30 cellular contexts compared by ENCODE assay signal in genomic region chr22:23261900-23262450, GRCh38.
"Had no signal": no experiment of that assay in that cellular context is flagged by ENCODE, and none has a peak within 500 bp of the region (broad histone marks: within the 10 kb centered on the region; RNA-seq: fewer than 3 reads in every experiment).

No MANE protein-coding gene starts in this region.

- H3K27me3 ChIP-seq: esophagus squamous epithelium, heart right ventricle, ovary, stomach, thyroid gland had no signal

- H3K27me3 Mint-ChIP-seq: activated CD4-positive, alpha-beta memory T cell treated with anti-CD3 and anti-CD28 coated beads, Interleukin-2, amount 10 ng/mL, durations not matched to agents 7 days and 5 days; activated CD4-positive, alpha-beta T cell treated with anti-CD3 and anti-CD28 coated beads, Interleukin-2, amount 10 ng/mL, durations not matched to agents 7 days and 5 days; activated naive CD4-positive, alpha-beta T cell treated with anti-CD3 and anti-CD28 coated beads, Interleukin-2, amount 10 ng/mL, durations not matched to agents 7 days and 5 days; activated T-cell treated with anti-CD3 and anti-CD28 coated beads, Interleukin-2, amount 50 U/mL, for 24 hours; stimulated activated memory B cell treated with anti-CD40 and anti-IgM and Interleukin-4, amounts not matched to agents 10 μg/mL and 1 μg/mL and 100 μg/mL, for 72 hours; T-helper 17 cell had no signal

- H3K4me3 Mint-ChIP-seq: activated CD4-positive, alpha-beta memory T cell treated with anti-CD3 and anti-CD28 coated beads, Interleukin-2, amount 10 ng/mL, durations not matched to agents 7 days and 5 days; activated CD4-positive, alpha-beta T cell treated with anti-CD3 and anti-CD28 coated beads, Interleukin-2, amount 10 ng/mL, durations not matched to agents 7 days and 5 days; activated naive CD4-positive, alpha-beta T cell treated with anti-CD3 and anti-CD28 coated beads, Interleukin-2, amount 10 ng/mL, durations not matched to agents 7 days and 5 days; activated T-cell treated with anti-CD3 and anti-CD28 coated beads, Interleukin-2, amount 50 U/mL, for 24 hours; nephron; stimulated activated memory B cell treated with anti-CD40 and anti-IgM and Interleukin-4, amounts not matched to agents 10 μg/mL and 1 μg/mL and 100 μg/mL, for 72 hours; T-helper 17 cell had no signal

- H3K27ac Mint-ChIP-seq: activated CD4-positive, alpha-beta memory T cell treated with anti-CD3 and anti-CD28 coated beads, Interleukin-2, amount 10 ng/mL, durations not matched to agents 7 days and 5 days; activated CD4-positive, alpha-beta T cell treated with anti-CD3 and anti-CD28 coated beads, Interleukin-2, amount 10 ng/mL, durations not matched to agents 7 days and 5 days; activated T-cell treated with anti-CD3 and anti-CD28 coated beads, Interleukin-2, amount 50 U/mL, for 24 hours; stimulated activated memory B cell treated with anti-CD40 and anti-IgM and Interleukin-4, amounts not matched to agents 10 μg/mL and 1 μg/mL and 100 μg/mL, for 72 hours; T-helper 17 cell had no signal

- DNase-seq: activated CD4-positive, alpha-beta memory T cell treated with anti-CD3 and anti-CD28 coated beads, Interleukin-2, amount 10 ng/mL, durations not matched to agents 7 days and 5 days; activated CD4-positive, alpha-beta T cell treated with anti-CD3 and anti-CD28 coated beads for 1 hour; activated CD4-positive, alpha-beta T cell treated with anti-CD3 and anti-CD28 coated beads, Interleukin-2, amount 10 ng/mL, durations not matched to agents 7 days and 5 days; activated CD8-positive, alpha-beta memory T cell treated with anti-CD3 and anti-CD28 coated beads, Interleukin-2, amount 50 U/mL, for 48 hours; activated gamma-delta T cell; activated naive CD4-positive, alpha-beta T cell treated with anti-CD3 and anti-CD28 coated beads, Interleukin-2, amount 10 ng/mL, durations not matched to agents 7 days and 5 days; activated T-cell treated with anti-CD3 and anti-CD28 coated beads, Interleukin-2, amount 50 U/mL, for 24 hours; amniotic stem cell; caudate nucleus; cortex of kidney; esophagus squamous epithelium; foreskin melanocyte; heart right ventricle; left cardiac atrium; left ventricle myocardium superior; retina; stimulated activated CD4-positive, alpha-beta T cell treated with anti-CD3 and anti-CD28 coated beads, Interleukin-1b, Interleukin-23, amount 100 ng/mL, for 48 hours; stimulated activated CD4-positive, alpha-beta T cell treated with anti-CD3 and anti-CD28 coated beads, Interleukin-4, amount 100 ng/mL, for 4 hours; stimulated activated CD8-positive, alpha-beta memory T cell treated with anti-CD3 and anti-CD28 coated beads, Interleukin-4, amount 100 ng/mL, for 48 hours; stomach; T-helper 17 cell; T1000; thyroid gland; WERI-Rb-1 had no signal

- H3K27ac ChIP-seq: epithelial cell of prostate, esophagus squamous epithelium, heart right ventricle, prostate gland, WERI-Rb-1 had no signal

- H3K4me2 ChIP-seq: smooth muscle cell had no signal

- H3K36me3 ChIP-seq: ovary had no signal

- H3K9me3 Mint-ChIP-seq: activated CD4-positive, alpha-beta memory T cell treated with anti-CD3 and anti-CD28 coated beads, Interleukin-2, amount 10 ng/mL, durations not matched to agents 7 days and 5 days; activated CD4-positive, alpha-beta T cell treated with anti-CD3 and anti-CD28 coated beads, Interleukin-2, amount 10 ng/mL, durations not matched to agents 7 days and 5 days; activated naive CD4-positive, alpha-beta T cell treated with anti-CD3 and anti-CD28 coated beads, Interleukin-2, amount 10 ng/mL, durations not matched to agents 7 days and 5 days; activated T-cell treated with anti-CD3 and anti-CD28 coated beads, Interleukin-2, amount 50 U/mL, for 24 hours; nephron; stimulated activated memory B cell treated with anti-CD40 and anti-IgM and Interleukin-4, amounts not matched to agents 10 μg/mL and 1 μg/mL and 100 μg/mL, for 72 hours had no signal

- H3K4me3 ChIP-seq: esophagus squamous epithelium, heart right ventricle, ovary, prostate gland, smooth muscle cell, stomach, thyroid gland had no signal

- H3K9me3 ChIP-seq: esophagus squamous epithelium, heart right ventricle, ovary, prostate gland, stomach, thyroid gland had no signal

- ATAC-seq: heart right ventricle; left cardiac atrium; left ventricle myocardium superior; stimulated activated memory B cell treated with anti-CD40 and anti-IgM and Interleukin-4, amounts not matched to agents 10 μg/mL and 1 μg/mL and 100 μg/mL, for 72 hours; T-helper 17 cell had no signal
